Comparison of ENCODE assay signal across 8 cellular contexts in genomic region chr7:16695621-16696237, GRCh38. TPM values are rescaled to one million over a fixed set of nuclear protein-coding genes. Genes with fewer than 3 reads are reported as not detected.
DNase-seq lines count a peak whose midpoint lies in the region; ATAC-seq and TF ChIP-seq lines count a peak whose summit lies in the region.

No MANE protein-coding gene starts in this region.

- no peaks in the 10 kb centered on the region for H4K20me1 ChIP-seq in MM.1S (ENCODE audit: insufficient read depth, low read length)
- no peaks in the 10 kb centered on the region for H4K20me1 ChIP-seq in smooth muscle cell (ENCODE audit: low read depth)

- H3K9me3 ChIP-seq in MM.1S (replicated peaks; ENCODE audit: insufficient read depth, low read length): no peaks in the 10 kb centered on the region
- no peaks in the 10 kb centered on the region for H3K9me3 ChIP-seq in smooth muscle cell (replicated peaks; ENCODE audit: low read depth)

- no peaks in the 10 kb centered on the region for H3K4me1 ChIP-seq in MM.1S (ENCODE audit: low read length)
- H3K4me1 ChIP-seq in smooth muscle cell (ENCODE audit: low read depth): no peaks in the 10 kb centered on the region

- peak; percentile 48 for TF ChIP-seq CTCF in AG09319 (IDR thresholded peaks at IDR 0.05; ENCODE audit: low read depth, low read length)
- TF ChIP-seq CTCF in MM.1S (IDR thresholded peaks at IDR 0.05; ENCODE audit: low read length): peak; percentile 38
- TF ChIP-seq CTCF in WI38 (IDR thresholded peaks at IDR 0.05; ENCODE audit: low read depth, low read length): peak; percentile 41; the same call in 1 of the 2 replicates
- TF ChIP-seq CTCF in smooth muscle cell (IDR thresholded peaks at IDR 0.05; ENCODE audit: borderline replicate concordance, insufficient read depth, poor library complexity, severe bottlenecking): peak; percentile 49

- H2AFZ ChIP-seq in MM.1S (ENCODE audit: low read length): no peak overlapping the region
- no peak overlapping the region for H2AFZ ChIP-seq in smooth muscle cell (ENCODE audit: low read depth)

- intact Hi-C loops in left cardiac atrium (cut with DNase I): loop anchor here (5.0 to 10.0 kb wide), 2 partner anchors 219 to 222 kb away; no protein-coding TSS in a partner anchor

- no peak overlapping the region for H3K4me2 ChIP-seq in MM.1S (ENCODE audit: low read depth, low read length)
- no peak overlapping the region for H3K4me2 ChIP-seq in smooth muscle cell

- ATAC-seq in GM18517 (IDR thresholded peaks at IDR 0.05; ENCODE audit: unreplicated experiment) (peak; percentile 66), left cardiac atrium (peak; percentile 78 to 84), HG02571 (IDR thresholded peaks at IDR 0.05; ENCODE audit: unreplicated experiment) (no peak), HG02884 (IDR thresholded peaks at IDR 0.05; ENCODE audit: unreplicated experiment) (no peak)

- H3K36me3 ChIP-seq in MM.1S (replicated peaks; ENCODE audit: insufficient read depth, low read length) (peaks cover 15% of the 10 kb centered on the region; the same call in 1 of the 2 replicates), smooth muscle cell (ENCODE audit: low read depth) (peaks cover 20% of the 10 kb centered on the region)

- no peak overlapping the region for H3K9ac ChIP-seq in MM.1S (ENCODE audit: low read length)
- H3K9ac ChIP-seq in smooth muscle cell (ENCODE audit: low read depth): no peak overlapping the region

- H3K27me3 ChIP-seq in MM.1S (replicated peaks; ENCODE audit: insufficient read depth, low read length): no peaks in the 10 kb centered on the region
- no peaks in the 10 kb centered on the region for H3K27me3 ChIP-seq in smooth muscle cell (ENCODE audit: low read depth)

- H3K4me3 ChIP-seq in MM.1S (ENCODE audit: low read length) (no peak overlapping the region), WI38 (ENCODE audit: low read depth, low read length) (no peak overlapping the region), smooth muscle cell (no peak overlapping the region)

- no peaks in the 10 kb centered on the region for H3F3A ChIP-seq in MM.1S (ENCODE audit: insufficient read depth, low read length)
- no peaks in the 10 kb centered on the region for H3F3A ChIP-seq in smooth muscle cell (ENCODE audit: low read depth)

- H3K79me2 ChIP-seq in MM.1S (ENCODE audit: low read length) (no peaks in the 10 kb centered on the region), smooth muscle cell (ENCODE audit: low read depth) (no peaks in the 10 kb centered on the region)

- 87% methylated on average over 4 of the region's 4 CpGs for WGBS in smooth muscle cell (ENCODE audit: low lambda C conversion rate)

- H3K27ac ChIP-seq in MM.1S (ENCODE audit: low read length) (no peak overlapping the region), smooth muscle cell (ENCODE audit: low read depth) (no peak overlapping the region)

- H3K9me2 ChIP-seq in MM.1S (replicated peaks; ENCODE audit: insufficient read depth, low read length): no peaks in the 10 kb centered on the region

- DNase-seq in AG09319 (ENCODE audit: extremely low read depth, low read depth) (no peak), MM.1S (peak; percentile 30), left cardiac atrium (no peak), smooth muscle cell (lab: John Stamatoyannopoulos, UW; ENCODE audit: unreplicated experiment) (no peak)

RNA-seq across cellular contexts. Expression of gene BZW2, which starts 49.7 kb away (rescaled TPM):
- total RNA-seq in left cardiac atrium (100 to 1,000 TPM; 133 to 144 TPM), smooth muscle cell (77.9 and 83.7 TPM in 2 replicates)
- 56.1 and 70.4 TPM in 2 replicates for polyA plus RNA-seq in smooth muscle cell

RNA-seq across cellular contexts. Expression of gene ANKMY2, which starts 50.2 kb away (rescaled TPM):
- 10 to 100 TPM; 25.1 to 28.6 TPM for total RNA-seq in left cardiac atrium
- 28.0 and 36.5 TPM in 2 replicates for total RNA-seq in smooth muscle cell
- 24.0 and 25.5 TPM in 2 replicates for polyA plus RNA-seq in smooth muscle cell

RNA-seq across cellular contexts. Expression of gene TSPAN13, which starts 57.8 kb away (rescaled TPM):
- total RNA-seq in left cardiac atrium (10 to 100 TPM; 19.6 to 20.1 TPM), smooth muscle cell (128 and 142 TPM in 2 replicates)
- 103 and 116 TPM in 2 replicates for polyA plus RNA-seq in smooth muscle cell

Comparison
In these comparisons a context has a peak if more than half of its experiments do, and no peak if none do; other contexts are left out.
1. ATAC-seq: peak in GM18517 (single experiment) and left cardiac atrium (2 of 2); none in HG02571 (single experiment) and HG02884 (single experiment).
2. Peak in every context shown above with its lines, with median percentiles within 50 percentile points of each other: CTCF ChIP-seq.